Comparison of ENCODE assay signal across 11 cellular contexts in genomic region chr4:76194325-76194724, GRCh38. TPM values are rescaled to one million over a fixed set of nuclear protein-coding genes. Genes with fewer than 3 reads are reported as not detected.
DNase-seq lines count a peak whose midpoint lies in the region; ATAC-seq and TF ChIP-seq lines count a peak whose summit lies in the region.
"Had no signal": no experiment of that assay in that cellular context is flagged by ENCODE, and none has a peak within 500 bp of the region (broad histone marks: within the 10 kb centered on the region; RNA-seq: fewer than 3 reads in every experiment).

No MANE protein-coding gene starts in this region.

- H3K4me3 Mint-ChIP-seq in CD14-positive monocyte = no peak overlapping the region
- H3K4me3 Mint-ChIP-seq: activated CD4-positive, alpha-beta T cell treated with anti-CD3 and anti-CD28 coated beads, Interleukin-2, amount 10 ng/mL, durations not matched to agents 24 days and 14 days had no signal

- H3K27me3 ChIP-seq in RWPE2 (ENCODE audit: insufficient read depth, poor library complexity, severe bottlenecking) = no peaks in the 10 kb centered on the region
- no peaks in the 10 kb centered on the region for H3K27me3 ChIP-seq in psoas muscle (ENCODE audit: insufficient read depth in 3 of 3, low read length in 2 of 3)

- 73 to 78% (median 77%) methylated on average over 2 of the region's 2 CpGs for WGBS in psoas muscle, 3 donors

- TF ChIP-seq CTCF in CD14-positive monocyte (IDR thresholded peaks at IDR 0.05) = no peak
- TF ChIP-seq CTCF in RWPE2 (IDR thresholded peaks at IDR 0.05; ENCODE audit: poor library complexity, severe bottlenecking) = no peak
- TF ChIP-seq CTCF in fibroblast of mammary gland (conservative IDR thresholded peaks at IDR 0.05; ENCODE audit: control insufficient read depth, insufficient read depth, low read depth, low read length) = no peak
- TF ChIP-seq CTCF in psoas muscle (IDR thresholded peaks at IDR 0.05) = no peak

- H3K36me3 Mint-ChIP-seq in CD14-positive monocyte = peaks cover 52 to 60% of the 10 kb centered on the region in 2 donors

- H3K36me3 ChIP-seq in RWPE2 (ENCODE audit: low read depth) (peaks cover 36% of the 10 kb centered on the region), psoas muscle (ENCODE audit: insufficient read depth in 1 of 2, low read depth in 1 of 2) (peaks cover 0 to 59% of the 10 kb centered on the region in 2 donors)

- H3K27ac ChIP-seq in RWPE2 (ENCODE audit: poor library complexity, severe bottlenecking) (peak overlapping the region; percentile 95), psoas muscle (peak overlapping the region; percentile 97)

- H3K4me3 ChIP-seq in RWPE2 (ENCODE audit: severe bottlenecking) (no peak overlapping the region), fibroblast of mammary gland (ENCODE audit: control insufficient read depth, low read depth, low read length) (no peak overlapping the region), psoas muscle (no peak overlapping the region)

- H3K4me1 Mint-ChIP-seq in CD14-positive monocyte = peaks cover 56% of the 10 kb centered on the region

- peaks cover 0 to 3% (median 0%) of the 10 kb centered on the region in 7 donors for H3K9me3 Mint-ChIP-seq in CD14-positive monocyte

- H3K4me1 ChIP-seq in RWPE2 (ENCODE audit: insufficient read depth, poor library complexity, severe bottlenecking) (peaks cover 41% of the 10 kb centered on the region), psoas muscle (peaks cover 72% of the 10 kb centered on the region)

- H3K9me3 ChIP-seq in RWPE2 (ENCODE audit: severe bottlenecking) (no peaks in the 10 kb centered on the region), psoas muscle (no peaks in the 10 kb centered on the region)

- ATAC-seq in RWPE2 (ENCODE audit: low read depth) = peak; percentile 91
- ATAC-seq in psoas muscle = peak; percentile 74 to 82 (median 79)

- DNase-seq in CD14-positive monocyte (ENCODE audit: low spot score) = no peak
- no peak for DNase-seq in RWPE2 (ENCODE audit: low spot score)
- peak; percentile 96 for DNase-seq in fibroblast of mammary gland (ENCODE audit: low read depth)
- no peak for DNase-seq in psoas muscle
- no peak for DNase-seq in COR-L47 (lab: John Stamatoyannopoulos, UW)
- no peak for DNase-seq in NCI-H187 treated with DMSO at 0.1 percent for 48 hours (lab: John Stamatoyannopoulos, UW)
- DNase-seq in activated effector memory CD4-positive, alpha-beta T cell treated with anti-CD3 and anti-CD28 coated beads, Interleukin-2, amount 50 U/mL, for 16 hours = no peak
- DNase-seq in middle frontal gyrus (ENCODE audit: extremely low spot score, low spot score) = no peak
- DNase-seq: activated CD4-positive, alpha-beta T cell treated with anti-CD3 and anti-CD28 coated beads, Interleukin-2, amount 10 ng/mL, durations not matched to agents 24 days and 14 days; GDM1; NCI-H1694 treated with DMSO at 0.1 percent for 48 hours had no signal

- H3K27ac Mint-ChIP-seq in CD14-positive monocyte = peak overlapping the region; percentile 70 to 89 (median 81)
- H3K27ac Mint-ChIP-seq: activated CD4-positive, alpha-beta T cell treated with anti-CD3 and anti-CD28 coated beads, Interleukin-2, amount 10 ng/mL, durations not matched to agents 24 days and 14 days had no signal

- intact Hi-C loops in CD14-positive monocyte (cut with micrococcal nuclease) = no loop called here
- intact Hi-C loops in psoas muscle (cut with DNase I) = loop anchor here in 1 of 2 donors (5.0 kb wide), 1 partner anchor 108 kb away; no protein-coding TSS in a partner anchor

- H3K27me3 Mint-ChIP-seq in CD14-positive monocyte (ENCODE audit: low read depth in 3 of 3) = no peaks in the 10 kb centered on the region
- H3K27me3 Mint-ChIP-seq: activated CD4-positive, alpha-beta T cell treated with anti-CD3 and anti-CD28 coated beads, Interleukin-2, amount 10 ng/mL, durations not matched to agents 24 days and 14 days had no signal

RNA-seq across cellular contexts. Expression of gene SCARB2, which starts 19.3 kb away (rescaled TPM):
- 10 to 100 TPM; 53.5 to 73.0 TPM for polyA plus RNA-seq in CD14-positive monocyte
- 100 to 1,000 TPM; 109 to 199 (median 170) TPM for total RNA-seq in psoas muscle
- polyA plus RNA-seq in psoas muscle = 100 to 1,000 TPM in 1 of 3 donors, 10 to 100 TPM in 2; 58.5 to 107 (median 81.7) TPM

RNA-seq across cellular contexts. Expression of gene NUP54, which starts 46.1 kb away (rescaled TPM):
- polyA plus RNA-seq in CD14-positive monocyte (10 to 100 TPM; 16.2 to 25.0 TPM), psoas muscle (10 to 100 TPM; 14.2 to 26.0 (median 25.4) TPM)
- 10 to 100 TPM; 14.1 to 25.9 (median 17.6) TPM for total RNA-seq in psoas muscle

RNA-seq across cellular contexts. Expression of gene FAM47E, which starts 57.2 kb away (rescaled TPM):
- polyA plus RNA-seq in CD14-positive monocyte (not detected), psoas muscle (1 to 10 TPM; 1.2 to 2.6 (median 1.5) TPM)
- 1 to 10 TPM; 1.7 to 4.6 (median 3.2) TPM for total RNA-seq in psoas muscle
- total RNA-seq: activated CD4-positive, alpha-beta T cell treated with anti-CD3 and anti-CD28 coated beads, Interleukin-2, amount 10 ng/mL, durations not matched to agents 24 days and 14 days had no signal
